ENCODE assay signal across 8 cellular contexts in the genomic region with DNA sequence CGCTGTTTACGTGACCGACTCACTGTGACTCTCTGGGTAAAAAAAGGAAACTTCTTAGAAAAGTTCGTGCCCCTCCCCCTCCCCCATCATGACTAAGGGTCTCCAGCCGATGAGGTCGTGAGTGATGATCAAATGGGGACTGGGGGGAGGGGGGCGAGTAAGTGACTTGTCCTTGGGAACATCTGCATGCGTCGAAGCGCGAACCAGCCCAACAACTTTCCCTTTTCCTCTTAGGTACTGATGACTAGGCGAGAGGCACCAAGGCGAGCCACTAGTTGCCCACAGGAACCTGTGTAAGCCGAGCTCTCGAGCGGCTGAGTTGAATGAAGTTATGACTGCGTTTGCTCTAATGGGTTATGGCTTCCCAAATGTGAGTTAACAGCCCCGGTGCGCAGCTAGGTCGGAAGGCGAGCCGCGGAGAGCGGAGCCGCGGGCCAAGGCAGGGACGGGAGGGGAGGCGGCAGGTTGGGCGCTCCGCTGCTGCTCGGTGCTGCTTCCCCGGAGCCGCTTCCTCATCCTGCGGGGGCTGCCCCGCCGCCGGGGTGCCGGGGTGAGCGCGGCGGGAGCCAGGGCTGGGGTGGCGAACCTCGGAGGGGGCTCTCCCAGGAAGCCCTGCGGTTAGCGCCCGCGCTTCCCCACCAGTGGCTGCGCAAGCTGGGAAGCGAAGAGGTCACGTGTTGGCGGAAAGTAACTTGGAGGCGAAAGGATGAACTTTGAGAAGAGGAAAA. TPM values are rescaled to one million over a fixed set of nuclear protein-coding genes. Genes with fewer than 3 reads are reported as not detected.
DNase-seq lines count a peak whose midpoint lies in the region; ATAC-seq, FAIRE-seq and TF ChIP-seq lines count a peak whose summit lies in the region.

No MANE protein-coding gene starts in this region.

- H3K27ac ChIP-seq in GM23338 (ENCODE audit: low read depth): peak overlapping the region; percentile 75; the same call in 1 of the 2 replicates
- no peak overlapping the region for H3K27ac ChIP-seq in kidney (ENCODE audit: low read depth in 2 of 2, low read length in 2 of 2)
- H3K27ac ChIP-seq in upper lobe of left lung: no peak overlapping the region

- peak overlapping the region; percentile 87 for H3K4me3 ChIP-seq in GM23338
- peak overlapping the region; percentile 4 to 42 for H3K4me3 ChIP-seq in kidney (ENCODE audit: low read length in 2 of 2)
- peak overlapping the region in 3 of 4 donors; percentile 21 to 36 (median 34) for H3K4me3 ChIP-seq in upper lobe of left lung

- DNase-seq in Calu3 (peak; percentile 27), GM23338 (ENCODE audit: low spot score) (peak; percentile 89), kidney (peak; percentile 69), upper lobe of left lung (peak in 1 of 2 donors; percentile 81), RKO (ENCODE audit: low spot score) (no peak), NCI-H226 (no peak)
- peak in 1 of 2 donors; percentile 19 for DNase-seq in activated T-cell treated with anti-CD3 and anti-CD28 coated beads, Interleukin-2, amount 50 U/mL, for 72 hours
- no peak for DNase-seq in stimulated activated CD4-positive, alpha-beta T cell treated with anti-CD3 and anti-CD28 coated beads, Interleukin-2, amount 100 ng/mL, for 48 hours

- H3K36me3 Mint-ChIP-seq in Calu3 (ENCODE audit: insufficient read depth, unreplicated experiment) (peaks cover 26% of the 10 kb centered on the region), GM23338 (ENCODE audit: low read depth) (no peaks in the 10 kb centered on the region)
- H3K36me3 Mint-ChIP-seq in activated T-cell treated with anti-CD3 and anti-CD28 coated beads, Interleukin-2, amount 50 U/mL, for 72 hours (ENCODE audit: insufficient read depth in 2 of 2): peaks cover 3 to 14% of the 10 kb centered on the region in 2 donors

- peak; percentile 34 for ATAC-seq in GM23338
- peak; percentile 55 to 72 for ATAC-seq in activated T-cell treated with anti-CD3 and anti-CD28 coated beads, Interleukin-2, amount 50 U/mL, for 72 hours (replicated peaks in 1 of 2)
- ATAC-seq in upper lobe of left lung (ENCODE audit: low FRiP score in 2 of 2): no peak

- peaks cover 63% of the 10 kb centered on the region for H3K27me3 ChIP-seq in GM23338 (ENCODE audit: insufficient read depth)
- peaks cover 0 to 52% (median 29%) of the 10 kb centered on the region in 4 donors for H3K27me3 ChIP-seq in upper lobe of left lung

- peak overlapping the region; percentile 98 for H2AFZ ChIP-seq in GM23338

- no peak for TF ChIP-seq EP300 in upper lobe of left lung (IDR thresholded peaks at IDR 0.05)

- H3K9me2 ChIP-seq in GM23338 (ENCODE audit: insufficient read depth): no peaks in the 10 kb centered on the region

- peaks cover 17% of the 10 kb centered on the region; the same call in 1 of the 2 replicates for H3F3A ChIP-seq in GM23338 (replicated peaks; ENCODE audit: low read depth)

- no peaks in the 10 kb centered on the region for H3K36me3 ChIP-seq in GM23338 (ENCODE audit: insufficient read depth)
- no peaks in the 10 kb centered on the region for H3K36me3 ChIP-seq in kidney (ENCODE audit: control insufficient read depth in 1 of 2, insufficient read depth in 2 of 2, low read length in 2 of 2)
- no peaks in the 10 kb centered on the region for H3K36me3 ChIP-seq in upper lobe of left lung

- no peak for FAIRE-seq in kidney (lab: Jason Lieb, UNC)

- H3K4me2 ChIP-seq in GM23338: peak overlapping the region; percentile 100

- H3K9me3 Mint-ChIP-seq in Calu3 (ENCODE audit: low read depth, unreplicated experiment): no peaks in the 10 kb centered on the region
- H3K9me3 Mint-ChIP-seq in GM23338: no peaks in the 10 kb centered on the region; the same call in 2 of the 3 replicates
- H3K9me3 Mint-ChIP-seq in activated T-cell treated with anti-CD3 and anti-CD28 coated beads, Interleukin-2, amount 50 U/mL, for 72 hours: peaks cover 3 to 13% of the 10 kb centered on the region in 2 donors

- 5 to 8% methylated on average over 21 to 28 of the region's 52 CpGs for WGBS in upper lobe of left lung, 2 donors

- H3K4me1 ChIP-seq in GM23338 (ENCODE audit: insufficient read depth) (peaks cover 26% of the 10 kb centered on the region), kidney (ENCODE audit: control insufficient read depth in 1 of 2, insufficient read depth in 1 of 2, low read depth in 1 of 2, low read length in 2 of 2) (peaks cover 0 to 5% of the 10 kb centered on the region in 2 donors), upper lobe of left lung (peaks cover 20 to 32% (median 24%) of the 10 kb centered on the region in 4 donors)

- H4K20me1 ChIP-seq in GM23338 (replicated peaks; ENCODE audit: insufficient read depth): no peaks in the 10 kb centered on the region

- intact Hi-C loops in Calu3 (cut with micrococcal nuclease; ENCODE audit: unreplicated experiment) (no loop called here), kidney (cut with DNase I) (no loop called here)

- H3K27me3 Mint-ChIP-seq in Calu3 (ENCODE audit: unreplicated experiment) (peaks cover 95% of the 10 kb centered on the region), GM23338 (ENCODE audit: insufficient read depth, low read depth, poor library complexity) (peaks cover 43% of the 10 kb centered on the region)
- H3K27me3 Mint-ChIP-seq in activated T-cell treated with anti-CD3 and anti-CD28 coated beads, Interleukin-2, amount 50 U/mL, for 72 hours (ENCODE audit: low read depth): peaks cover 65% of the 10 kb centered on the region

- H3K27ac Mint-ChIP-seq in Calu3 (ENCODE audit: unreplicated experiment): no peak overlapping the region
- H3K27ac Mint-ChIP-seq in GM23338: peak overlapping the region; percentile 91
- H3K27ac Mint-ChIP-seq in activated T-cell treated with anti-CD3 and anti-CD28 coated beads, Interleukin-2, amount 50 U/mL, for 72 hours: no peak overlapping the region

- TF ChIP-seq POLR2A in upper lobe of left lung (IDR thresholded peaks at IDR 0.05): no peak

- peaks cover 15% of the 10 kb centered on the region for H3K4me1 Mint-ChIP-seq in Calu3 (ENCODE audit: low read depth, unreplicated experiment)
- peaks cover 28% of the 10 kb centered on the region for H3K4me1 Mint-ChIP-seq in GM23338
- H3K4me1 Mint-ChIP-seq in activated T-cell treated with anti-CD3 and anti-CD28 coated beads, Interleukin-2, amount 50 U/mL, for 72 hours (ENCODE audit: low read depth): peaks cover 9% of the 10 kb centered on the region

- no peaks in the 10 kb centered on the region for H3K9me3 ChIP-seq in kidney (ENCODE audit: control insufficient read depth in 1 of 2, low read length in 2 of 2)
- peaks cover 0 to 3% (median 0%) of the 10 kb centered on the region in 4 donors for H3K9me3 ChIP-seq in upper lobe of left lung

- TF ChIP-seq CTCF in Calu3 (IDR thresholded peaks at IDR 0.05; ENCODE audit: unreplicated experiment) (no peak), GM23338 (conservative IDR thresholded peaks at IDR 0.05; ENCODE audit: low read depth in 2 of 2) (no peak), kidney (IDR thresholded peaks at IDR 0.05; ENCODE audit: borderline replicate concordance, extremely low read depth, insufficient read depth) (no peak), upper lobe of left lung (IDR thresholded peaks at IDR 0.05) (no peak)

- CTCF ChIA-PET in Calu3 (lab: Charles Lee): interaction anchor here (0.6 kb wide), 1 partner anchor 346 kb away, joined by 3 read pairs; no protein-coding TSS in a partner anchor

- BruUV-seq in Calu3 (replicated peaks; lab: Mats Ljungman, UMichigan): no TSS peak

- H3K79me2 ChIP-seq in GM23338 (replicated peaks; ENCODE audit: insufficient read depth): no peaks in the 10 kb centered on the region

- H3K4me3 Mint-ChIP-seq in Calu3 (ENCODE audit: low read depth, unreplicated experiment) (peak overlapping the region; percentile 89), GM23338 (peak overlapping the region; percentile 95)
- peak overlapping the region; percentile 63 for H3K4me3 Mint-ChIP-seq in activated T-cell treated with anti-CD3 and anti-CD28 coated beads, Interleukin-2, amount 50 U/mL, for 72 hours

- H3K9ac ChIP-seq in kidney (ENCODE audit: low read length in 2 of 2): no peak overlapping the region

TF ChIP-seq in GM23338, 12 proteins besides CTCF, POLR2A, EP300 and RAD21 (continues in another document):
- TF ChIP-seq NANOG (IDR thresholded peaks at IDR 0.05; ENCODE audit: borderline replicate concordance) (no peak), STAT1 (IDR thresholded peaks at IDR 0.05; ENCODE audit: unreplicated experiment) (no peak), EZH2 (IDR thresholded peaks at IDR 0.05; ENCODE audit: low read depth, unreplicated experiment) (peak; percentile 7), ZNF114 (CRISPR knock-in tag; IDR thresholded peaks at IDR 0.05) (no peak), CREB1 (CRISPR knock-in tag; IDR thresholded peaks at IDR 0.05; ENCODE audit: low read depth) (peak; percentile 80)
- TF ChIP-seq, protein P1, sequence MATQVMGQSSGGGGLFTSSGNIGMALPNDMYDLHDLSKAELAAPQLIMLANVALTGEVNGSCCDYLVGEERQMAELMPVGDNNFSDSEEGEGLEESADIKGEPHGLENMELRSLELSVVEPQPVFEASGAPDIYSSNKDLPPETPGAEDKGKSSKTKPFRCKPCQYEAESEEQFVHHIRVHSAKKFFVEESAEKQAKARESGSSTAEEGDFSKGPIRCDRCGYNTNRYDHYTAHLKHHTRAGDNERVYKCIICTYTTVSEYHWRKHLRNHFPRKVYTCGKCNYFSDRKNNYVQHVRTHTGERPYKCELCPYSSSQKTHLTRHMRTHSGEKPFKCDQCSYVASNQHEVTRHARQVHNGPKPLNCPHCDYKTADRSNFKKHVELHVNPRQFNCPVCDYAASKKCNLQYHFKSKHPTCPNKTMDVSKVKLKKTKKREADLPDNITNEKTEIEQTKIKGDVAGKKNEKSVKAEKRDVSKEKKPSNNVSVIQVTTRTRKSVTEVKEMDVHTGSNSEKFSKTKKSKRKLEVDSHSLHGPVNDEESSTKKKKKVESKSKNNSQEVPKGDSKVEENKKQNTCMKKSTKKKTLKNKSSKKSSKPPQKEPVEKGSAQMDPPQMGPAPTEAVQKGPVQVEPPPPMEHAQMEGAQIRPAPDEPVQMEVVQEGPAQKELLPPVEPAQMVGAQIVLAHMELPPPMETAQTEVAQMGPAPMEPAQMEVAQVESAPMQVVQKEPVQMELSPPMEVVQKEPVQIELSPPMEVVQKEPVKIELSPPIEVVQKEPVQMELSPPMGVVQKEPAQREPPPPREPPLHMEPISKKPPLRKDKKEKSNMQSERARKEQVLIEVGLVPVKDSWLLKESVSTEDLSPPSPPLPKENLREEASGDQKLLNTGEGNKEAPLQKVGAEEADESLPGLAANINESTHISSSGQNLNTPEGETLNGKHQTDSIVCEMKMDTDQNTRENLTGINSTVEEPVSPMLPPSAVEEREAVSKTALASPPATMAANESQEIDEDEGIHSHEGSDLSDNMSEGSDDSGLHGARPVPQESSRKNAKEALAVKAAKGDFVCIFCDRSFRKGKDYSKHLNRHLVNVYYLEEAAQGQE (IDR thresholded peaks at IDR 0.05; ENCODE audit: unreplicated experiment): peak; percentile 30

RNA-seq across cellular contexts. Expression of a gene that starts 22.0 kb away (rescaled TPM):
- total RNA-seq in Calu3 (2022): 7.9 and 8.3 TPM in 2 replicates
- 5.1 and 6.8 TPM in 2 replicates for total RNA-seq in GM23338 (2014; rRNA removed; shearing (Covaris generic))
- polyA plus RNA-seq in GM23338 (2016; fragmentation: Nextera tagmentation; extraction: Ambion mirVana): 4.2 and 5.2 TPM in 2 replicates
- not detected for total RNA-seq in activated T-cell treated with anti-CD3 and anti-CD28 coated beads, Interleukin-2, amount 50 U/mL, for 72 hours
- 0.31 TPM for total RNA-seq in kidney
- 0.19 TPM for polyA plus RNA-seq in kidney (ENCODE audit: insufficient read depth, low read depth, low replicate concordance)
- total RNA-seq in upper lobe of left lung: 1 to 10 TPM; 1.0 to 5.4 (median 3.8) TPM

Comparison
In these comparisons a context has a peak if more than half of its experiments do, and no peak if none do; other contexts are left out.
1. DNase-seq: peak in Calu3 (single experiment), GM23338 (single experiment) and kidney (single experiment); none in stimulated activated CD4-positive, alpha-beta T cell treated with anti-CD3 and anti-CD28 coated beads, Interleukin-2, amount 100 ng/mL, for 48 hours (0 of 2), RKO (single experiment) and NCI-H226 (single experiment).
2. ATAC-seq: peak in GM23338 (single experiment) and activated T-cell treated with anti-CD3 and anti-CD28 coated beads, Interleukin-2, amount 50 U/mL, for 72 hours (2 of 2); none in upper lobe of left lung (0 of 2).
3. H3K4me3 ChIP-seq: peak in every context shown above with its lines; median percentile 87 in GM23338; 34 in upper lobe of left lung; 23 in kidney.
4. Peak in every context shown above with its lines, with median percentiles within 50 percentile points of each other: H3K4me3 Mint-ChIP-seq.